ENCODE assay signal across 15 cellular contexts in genomic region chr6:82738773-82739172, GRCh38.
"Had no signal": no experiment of that assay in that cellular context is flagged by ENCODE, and none has a peak within 500 bp of the region (broad histone marks: within the 10 kb centered on the region; RNA-seq: fewer than 3 reads in every experiment).

No MANE protein-coding gene starts in this region.

- H3K4me3 ChIP-seq: ascending aorta, heart left ventricle, testis had no signal

- H3K4me1 ChIP-seq: ascending aorta, heart left ventricle, testis had no signal

- H3K27me3 ChIP-seq: ascending aorta, heart left ventricle, neutrophil, testis had no signal

- H3K27ac ChIP-seq: ascending aorta, heart left ventricle, neutrophil, testis had no signal

- H3K9me3 ChIP-seq: ascending aorta, heart left ventricle, neutrophil, testis had no signal

- FAIRE-seq: frontal cortex, kidney had no signal

- ATAC-seq: activated T-cell treated with anti-CD3 and anti-CD28 coated beads, Interleukin-2, amount 50 U/mL, for 72 hours; heart left ventricle; left ventricle myocardium superior; stimulated activated naive CD8-positive, alpha-beta T cell treated with anti-CD3 and anti-CD28 coated beads, Interleukin-15, amount 100 ng/mL, for 72 hours had no signal

- DNase-seq: activated CD4-positive, alpha-beta memory T cell treated with anti-CD3 and anti-CD28 coated beads, Interleukin-2, amount 10 ng/mL, durations not matched to agents 7 days and 5 days; activated CD8-positive, alpha-beta memory T cell treated with anti-CD3 and anti-CD28 coated beads, Interleukin-2, amount 50 U/mL, for 4 hours; activated gamma-delta T cell treated with Interleukin-2 at 50 U/mL for 16 hours; activated naive CD8-positive, alpha-beta T cell treated with anti-CD3 and anti-CD28 coated beads for 36 hours; activated T-cell treated with anti-CD3 and anti-CD28 coated beads, Interleukin-2, amount 50 U/mL, for 72 hours; heart left ventricle; kidney; left ventricle myocardium superior; posterior cingulate gyrus; stimulated activated CD4-positive, alpha-beta T cell treated with anti-CD3 and anti-CD28 coated beads, Interleukin-4, amount 100 ng/mL, for 4 hours; stimulated activated naive CD8-positive, alpha-beta T cell treated with anti-CD3 and anti-CD28 coated beads, Interleukin-15, amount 100 ng/mL, for 72 hours; testis had no signal

- H3K36me3 ChIP-seq: ascending aorta, heart left ventricle, neutrophil had no signal
